Comparison of ENCODE assay signal across 8 cellular contexts in genomic region chr15:40038654-40039543, GRCh38. TPM values are rescaled to one million over a fixed set of nuclear protein-coding genes. Genes with fewer than 3 reads are reported as not detected.
DNase-seq lines count a peak whose midpoint lies in the region; ATAC-seq, FAIRE-seq and TF ChIP-seq lines count a peak whose summit lies in the region.

Gene SRP14, minus strand, starts transcription at chr15:40039181. Its CDS starts 65 bp downstream, at chr15:40039116.

- H2AK5ac ChIP-seq in neuronal stem cell (ENCODE audit: low read depth, low read length), result peak within 1 kb of the TSS; percentile 22

- H3K9me3 Mint-ChIP-seq in activated naive CD4-positive, alpha-beta T cell treated with anti-CD3 and anti-CD28 coated beads for 36 hours, result no peaks in the 10 kb centered on the region

- TF ChIP-seq CTCF in GM06990 (IDR thresholded peaks at IDR 0.05; ENCODE audit: insufficient read depth, low read length, poor library complexity, severe bottlenecking), result no peak
- TF ChIP-seq CTCF in NB4 (IDR thresholded peaks at IDR 0.05; ENCODE audit: low read depth, low read length), result no peak

- H3K4me2 ChIP-seq in neuronal stem cell (ENCODE audit: insufficient read depth, low read length, poor library complexity, severe bottlenecking), result peak within 1 kb of the TSS; percentile 69

- DNase-seq in GM06990 (ENCODE audit: extremely low read depth, insufficient read length) (peak; percentile 93), NB4 (ENCODE audit: low read depth) (peak; percentile 95), SK-N-DZ (ENCODE audit: low spot score) (peak; percentile 96), frontal cortex (ENCODE audit: low spot score in 2 of 2) (peak; percentile 83 to 92), neuronal stem cell (ENCODE audit: low spot score) (peak; percentile 90)
- DNase-seq in activated naive CD4-positive, alpha-beta T cell treated with anti-CD3 and anti-CD28 coated beads for 36 hours, result peak; percentile 97

- peak within 1 kb of the TSS; percentile 86 for H3K4ac ChIP-seq in neuronal stem cell (ENCODE audit: low read length)

- peak within 1 kb of the TSS; percentile 89 for H2AFZ ChIP-seq in neuronal stem cell (ENCODE audit: low read length)

- no peaks in the 10 kb centered on the region for H3K79me1 ChIP-seq in neuronal stem cell (ENCODE audit: low read depth, low read length)

- H3K4me1 Mint-ChIP-seq in activated naive CD4-positive, alpha-beta T cell treated with anti-CD3 and anti-CD28 coated beads for 36 hours (ENCODE audit: low read depth), result peaks cover 37% of the 10 kb centered on the region

- H2BK5ac ChIP-seq in neuronal stem cell (ENCODE audit: low read length), result peak within 1 kb of the TSS; percentile 69

- peak within 1 kb of the TSS; percentile 99 for H3K23ac ChIP-seq in neuronal stem cell (ENCODE audit: low read depth, low read length, poor library complexity)

- H3K27me3 ChIP-seq in GM06990 (replicated peaks; ENCODE audit: control insufficient read depth, insufficient read depth, low read length), result no peaks in the 10 kb centered on the region
- H3K27me3 ChIP-seq in neuronal stem cell (ENCODE audit: control insufficient read depth in 3 of 3, insufficient read depth in 3 of 3, low read depth in 1 of 3, low read length in 3 of 3), result no peaks in the 10 kb centered on the region
- no peaks in the 10 kb centered on the region for H3K27me3 ChIP-seq in subcutaneous abdominal adipose tissue (ENCODE audit: control insufficient read depth in 5 of 5, insufficient read depth in 4 of 5, low read length in 5 of 5)

- H3K9me3 ChIP-seq in neuronal stem cell (replicated peaks in 1 of 2; ENCODE audit: control insufficient read depth in 2 of 2, insufficient read depth in 1 of 2, low read depth in 1 of 2, low read length in 2 of 2) (no peaks in the 10 kb centered on the region), subcutaneous abdominal adipose tissue (ENCODE audit: control insufficient read depth in 5 of 5, low read length in 5 of 5) (no peaks in the 10 kb centered on the region)

- ATAC-seq in HG02571 (IDR thresholded peaks at IDR 0.05; ENCODE audit: unreplicated experiment), result peak; percentile 91

- peaks cover 9% of the 10 kb centered on the region for H3K36me3 ChIP-seq in GM06990 (ENCODE audit: control insufficient read depth, insufficient read depth, low read length)
- peaks cover 9 to 45% of the 10 kb centered on the region in 2 donors for H3K36me3 ChIP-seq in neuronal stem cell (replicated peaks in 1 of 2; ENCODE audit: control insufficient read depth in 2 of 2, insufficient read depth in 2 of 2, low read length in 2 of 2)
- peaks cover 27 to 35% (median 30%) of the 10 kb centered on the region in 5 donors for H3K36me3 ChIP-seq in subcutaneous abdominal adipose tissue (ENCODE audit: control insufficient read depth in 5 of 5, insufficient read depth in 5 of 5, low read length in 5 of 5)

- no peak within 1 kb of the TSS for H2BK12ac ChIP-seq in neuronal stem cell (ENCODE audit: low read length)

- peak within 1 kb of the TSS; percentile 26 for H2BK120ac ChIP-seq in neuronal stem cell (ENCODE audit: low read depth, low read length)

- no peaks in the 10 kb centered on the region for H3K27me3 Mint-ChIP-seq in activated naive CD4-positive, alpha-beta T cell treated with anti-CD3 and anti-CD28 coated beads for 36 hours (ENCODE audit: low read depth)

- peak within 1 kb of the TSS; percentile 99 for H3K18ac ChIP-seq in neuronal stem cell (ENCODE audit: low read length)

- H3K27ac ChIP-seq in neuronal stem cell (replicated peaks; ENCODE audit: low read length), result peak within 1 kb of the TSS; percentile 79
- peak within 1 kb of the TSS; percentile 99 for H3K27ac ChIP-seq in subcutaneous abdominal adipose tissue (ENCODE audit: low read depth, low read length)

- peak within 1 kb of the TSS; percentile 95 for H3K14ac ChIP-seq in neuronal stem cell (ENCODE audit: low read length)

- H3K4me3 ChIP-seq in GM06990 (replicated peaks; ENCODE audit: low read depth, low read length) (peak within 1 kb of the TSS; percentile 99), NB4 (ENCODE audit: low read depth, low read length) (peak within 1 kb of the TSS; percentile 98), neuronal stem cell (ENCODE audit: low read length in 2 of 2) (peak within 1 kb of the TSS; percentile 81 to 99), subcutaneous abdominal adipose tissue (ENCODE audit: low read depth in 1 of 5, low read length in 5 of 5) (peak within 1 kb of the TSS; percentile 91 to 96 (median 92))

- no peak within 1 kb of the TSS for H4K8ac ChIP-seq in neuronal stem cell (ENCODE audit: low read depth, low read length)

- intact Hi-C loops in activated naive CD4-positive, alpha-beta T cell treated with anti-CD3 and anti-CD28 coated beads for 36 hours (cut with micrococcal nuclease), result loop anchor here (1.0 to 2.0 kb wide), 4 partner anchors 8 to 257 kb away; partner anchors contain the start of genes EIF2AK4 and FSIP1

- peak within 1 kb of the TSS; percentile 92 for H3K27ac Mint-ChIP-seq in activated naive CD4-positive, alpha-beta T cell treated with anti-CD3 and anti-CD28 coated beads for 36 hours

- H3K4me1 ChIP-seq in neuronal stem cell (ENCODE audit: control insufficient read depth in 2 of 2, insufficient read depth in 1 of 2, low read depth in 1 of 2, low read length in 2 of 2) (peaks cover 2 to 8% of the 10 kb centered on the region in 2 donors), subcutaneous abdominal adipose tissue (ENCODE audit: control insufficient read depth in 5 of 5, insufficient read depth in 5 of 5, low read length in 5 of 5) (peaks cover 3 to 24% (median 17%) of the 10 kb centered on the region in 5 donors)

- WGBS in neuronal stem cell (ENCODE audit: extremely low coverage in 2 of 2, insufficient read length in 2 of 2, insufficient replicate concordance in 1 of 2), 2 donors, result no CpG with 5 or more reads among the region's 59 CpGs

- H3K9ac ChIP-seq in neuronal stem cell (ENCODE audit: low read depth, low read length, poor library complexity) (peak within 1 kb of the TSS; percentile 99), subcutaneous abdominal adipose tissue (ENCODE audit: low read length in 5 of 5) (peak within 1 kb of the TSS; percentile 95 to 100 (median 99))

- FAIRE-seq in frontal cortex (lab: Jason Lieb, UNC), result no peak

- peak within 1 kb of the TSS; percentile 91 for H3K4me3 Mint-ChIP-seq in activated naive CD4-positive, alpha-beta T cell treated with anti-CD3 and anti-CD28 coated beads for 36 hours

- CTCF ChIA-PET in activated naive CD4-positive, alpha-beta T cell treated with anti-CD3 and anti-CD28 coated beads for 36 hours (lab: Charles Lee), result interaction anchor here (0.6 to 6.3 kb wide), 13 partner anchors 8 to 299 kb away, joined by 3 to 55 read pairs (median 4); no protein-coding TSS in a partner anchor

- peaks cover 39% of the 10 kb centered on the region for H3K36me3 Mint-ChIP-seq in activated naive CD4-positive, alpha-beta T cell treated with anti-CD3 and anti-CD28 coated beads for 36 hours (ENCODE audit: low read depth)

- peak within 1 kb of the TSS; percentile 80 for H4K91ac ChIP-seq in neuronal stem cell (ENCODE audit: low read depth, low read length, poor library complexity)

- peak within 1 kb of the TSS; percentile 52 for H2BK15ac ChIP-seq in neuronal stem cell (ENCODE audit: low read length)

- peak; percentile 89 for TF ChIP-seq POLR2A in NB4 (IDR thresholded peaks at IDR 0.05; ENCODE audit: extremely low read depth, insufficient read length)

RNA-seq across cellular contexts. Expression of gene SRP14, which starts in this region (rescaled TPM):
- 256 and 265 TPM in 2 replicates for polyA plus RNA-seq in SK-N-DZ (2014; cell fraction: cytosol; rRNA removed)
- 209 and 319 TPM in 2 replicates for polyA plus RNA-seq in SK-N-DZ (2014; cell fraction: nucleus; rRNA removed)
- 100 to 1,000 TPM; 185 to 198 TPM for total RNA-seq in activated naive CD4-positive, alpha-beta T cell treated with anti-CD3 and anti-CD28 coated beads for 36 hours
- total RNA-seq in frontal cortex, result 102 TPM
- 655 TPM for polyA plus RNA-seq in neuronal stem cell (2013, experiment 1 of 2)
- polyA plus RNA-seq in neuronal stem cell (2013, experiment 2 of 2), result 647 TPM

Comparison
In these comparisons a context has a peak if more than half of its experiments do, and no peak if none do; other contexts are left out.
1. Peak in every context shown above with its lines: DNase-seq, ATAC-seq, H3K4me3 ChIP-seq and H3K27ac ChIP-seq.